In the genomic region with DNA sequence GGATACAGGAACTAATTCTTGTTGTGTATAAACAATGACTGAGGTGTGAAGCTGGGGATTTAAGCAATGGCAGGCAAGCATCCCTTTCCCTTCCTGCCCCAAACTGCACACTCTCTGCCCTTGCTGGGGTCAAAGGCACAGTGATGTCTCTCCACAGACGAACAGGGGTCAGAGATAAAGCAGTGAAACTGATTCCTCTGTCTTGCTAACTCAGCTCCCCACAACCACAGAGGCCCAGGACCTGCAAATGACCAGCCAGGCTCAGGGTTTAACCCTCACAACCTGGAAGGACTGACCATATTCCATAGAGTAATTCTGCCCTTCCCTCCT, we compare ENCODE assay signal across 9 cellular contexts.
DNase-seq lines count a peak whose midpoint lies in the region; ATAC-seq lines count a peak whose summit lies in the region.
"Had no signal": no experiment of that assay in that cellular context is flagged by ENCODE, and none has a peak within 500 bp of the region (broad histone marks: within the 10 kb centered on the region; RNA-seq: fewer than 3 reads in every experiment).

No MANE protein-coding gene starts in this region.

- peak overlapping the region; percentile 95 for H3K27ac Mint-ChIP-seq in activated T-cell treated with anti-CD3 and anti-CD28 coated beads, Interleukin-2, amount 50 U/mL, for 24 hours
- H3K27ac Mint-ChIP-seq in activated naive CD8-positive, alpha-beta T cell treated with anti-CD3 and anti-CD28 coated beads for 36 hours = peak overlapping the region; percentile 94
- peak overlapping the region; percentile 79 to 93 for H3K27ac Mint-ChIP-seq in stimulated activated naive CD8-positive, alpha-beta T cell treated with anti-CD3 and anti-CD28 coated beads, Interleukin-15, amount 100 ng/mL, for 72 hours

- peak; percentile 14 for ATAC-seq in HG03135 (IDR thresholded peaks at IDR 0.05; ENCODE audit: unreplicated experiment)
- ATAC-seq in stimulated activated naive CD8-positive, alpha-beta T cell treated with anti-CD3 and anti-CD28 coated beads, Interleukin-15, amount 100 ng/mL, for 72 hours = no peak
- no peak for ATAC-seq in aorta (ENCODE audit: low FRiP score)

- no peaks in the 10 kb centered on the region for H3K9me3 ChIP-seq in aorta (ENCODE audit: control insufficient read depth, low read length)

- peak; percentile 44 for DNase-seq in activated T-cell treated with anti-CD3 and anti-CD28 coated beads, Interleukin-2, amount 50 U/mL, for 24 hours
- DNase-seq in activated T-cell treated with anti-CD3 and anti-CD28 coated beads, Interleukin-2, amount 50 U/mL, for 48 hours = no peak
- no peak for DNase-seq in activated naive CD8-positive, alpha-beta T cell treated with anti-CD3 and anti-CD28 coated beads for 36 hours
- no peak for DNase-seq in stimulated activated naive CD8-positive, alpha-beta T cell treated with anti-CD3 and anti-CD28 coated beads, Interleukin-15, amount 100 ng/mL, for 72 hours
- no peak for DNase-seq in CD1c-positive myeloid dendritic cell (ENCODE audit: extremely low spot score)
- DNase-seq in effector CD8-positive, alpha-beta T cell (lab: John Stamatoyannopoulos, UW) = no peak
- DNase-seq in aorta = no peak
- DNase-seq: NCI-H524 treated with DMSO at 0.1 percent for 48 hours had no signal

- no peaks in the 10 kb centered on the region for H3K9me3 Mint-ChIP-seq in activated T-cell treated with anti-CD3 and anti-CD28 coated beads, Interleukin-2, amount 50 U/mL, for 24 hours
- H3K9me3 Mint-ChIP-seq in activated naive CD8-positive, alpha-beta T cell treated with anti-CD3 and anti-CD28 coated beads for 36 hours = no peaks in the 10 kb centered on the region
- H3K9me3 Mint-ChIP-seq in stimulated activated naive CD8-positive, alpha-beta T cell treated with anti-CD3 and anti-CD28 coated beads, Interleukin-15, amount 100 ng/mL, for 72 hours = no peaks in the 10 kb centered on the region

- H3K27me3 Mint-ChIP-seq in activated T-cell treated with anti-CD3 and anti-CD28 coated beads, Interleukin-2, amount 50 U/mL, for 24 hours = no peaks in the 10 kb centered on the region
- H3K27me3 Mint-ChIP-seq in activated naive CD8-positive, alpha-beta T cell treated with anti-CD3 and anti-CD28 coated beads for 36 hours = no peaks in the 10 kb centered on the region
- H3K27me3 Mint-ChIP-seq in stimulated activated naive CD8-positive, alpha-beta T cell treated with anti-CD3 and anti-CD28 coated beads, Interleukin-15, amount 100 ng/mL, for 72 hours = no peaks in the 10 kb centered on the region

- peaks cover 48% of the 10 kb centered on the region for H3K36me3 Mint-ChIP-seq in activated T-cell treated with anti-CD3 and anti-CD28 coated beads, Interleukin-2, amount 50 U/mL, for 24 hours (ENCODE audit: low read depth)
- peaks cover 33% of the 10 kb centered on the region for H3K36me3 Mint-ChIP-seq in activated naive CD8-positive, alpha-beta T cell treated with anti-CD3 and anti-CD28 coated beads for 36 hours

- WGBS in aorta, 2 donors = 93 to 94% methylated on average over 1 of the region's 1 CpG

- H3K36me3 ChIP-seq in aorta (ENCODE audit: control insufficient read depth in 1 of 2, insufficient read depth in 2 of 2, low read length in 1 of 2) = no peaks in the 10 kb centered on the region

- intact Hi-C loops in aorta (cut with DNase I) = no loop called here

- H3K4me3 Mint-ChIP-seq in activated T-cell treated with anti-CD3 and anti-CD28 coated beads, Interleukin-2, amount 50 U/mL, for 24 hours = peak overlapping the region; percentile 70
- peak overlapping the region; percentile 74 for H3K4me3 Mint-ChIP-seq in activated naive CD8-positive, alpha-beta T cell treated with anti-CD3 and anti-CD28 coated beads for 36 hours
- peak overlapping the region; percentile 82 for H3K4me3 Mint-ChIP-seq in stimulated activated naive CD8-positive, alpha-beta T cell treated with anti-CD3 and anti-CD28 coated beads, Interleukin-15, amount 100 ng/mL, for 72 hours

- H3K4me1 ChIP-seq in aorta (ENCODE audit: control insufficient read depth in 1 of 2, insufficient read depth in 2 of 2, low read length in 2 of 2) = no peaks in the 10 kb centered on the region

- peaks cover 94% of the 10 kb centered on the region for H3K4me1 Mint-ChIP-seq in activated T-cell treated with anti-CD3 and anti-CD28 coated beads, Interleukin-2, amount 50 U/mL, for 24 hours (ENCODE audit: low read depth)
- peaks cover 88% of the 10 kb centered on the region for H3K4me1 Mint-ChIP-seq in activated naive CD8-positive, alpha-beta T cell treated with anti-CD3 and anti-CD28 coated beads for 36 hours
- peaks cover 95% of the 10 kb centered on the region for H3K4me1 Mint-ChIP-seq in stimulated activated naive CD8-positive, alpha-beta T cell treated with anti-CD3 and anti-CD28 coated beads, Interleukin-15, amount 100 ng/mL, for 72 hours

- no peaks in the 10 kb centered on the region for H3K27me3 ChIP-seq in aorta (ENCODE audit: control insufficient read depth in 1 of 2, insufficient read depth in 2 of 2, low read length in 1 of 2)

- no peak overlapping the region for H3K27ac ChIP-seq in aorta (ENCODE audit: low read depth in 1 of 2, low read length in 2 of 2)

- no peak overlapping the region for H3K4me3 ChIP-seq in aorta (ENCODE audit: low read length in 2 of 2)
